In genomic region chr2:229434131-229434530, GRCh38 we compare ENCODE assay signal across 14 cellular contexts.
"Had no signal": no experiment of that assay in that cellular context is flagged by ENCODE, and none has a peak within 500 bp of the region (broad histone marks: within the 10 kb centered on the region; RNA-seq: fewer than 3 reads in every experiment).

No MANE protein-coding gene starts in this region.

- H3K9me3 ChIP-seq: tibial nerve had no signal

- H3K27ac Mint-ChIP-seq: activated CD4-positive, alpha-beta T cell treated with anti-CD3 and anti-CD28 coated beads, Interleukin-2, amount 10 ng/mL, durations not matched to agents 7 days and 5 days; activated naive CD8-positive, alpha-beta T cell; activated T-cell treated with anti-CD3 and anti-CD28 coated beads, Interleukin-2, amount 50 U/mL, for 72 hours; brain had no signal

- H3K4me1 ChIP-seq: right lobe of liver, spleen had no signal

- H3K27me3 ChIP-seq: right lobe of liver, spleen, tibial nerve had no signal

- H3K27me3 Mint-ChIP-seq: activated CD4-positive, alpha-beta T cell treated with anti-CD3 and anti-CD28 coated beads, Interleukin-2, amount 10 ng/mL, durations not matched to agents 7 days and 5 days; brain; central memory CD8-positive, alpha-beta T cell had no signal

- DNase-seq: activated CD4-positive, alpha-beta T cell treated with anti-CD3 and anti-CD28 coated beads, Interleukin-2, amount 10 ng/mL, durations not matched to agents 7 days and 5 days; activated CD8-positive, alpha-beta memory T cell treated with anti-CD3 and anti-CD28 coated beads, Interleukin-2, amount 50 U/mL, for 48 hours; activated gamma-delta T cell treated with Interleukin-2 at 50 U/mL for 16 hours; activated T-cell treated with anti-CD3 and anti-CD28 coated beads, Interleukin-2, amount 50 U/mL, for 72 hours; amygdala; hypothalamus; right lobe of liver; spleen; stimulated activated CD4-positive, alpha-beta T cell treated with anti-CD3 and anti-CD28 coated beads, Interleukin-1b, Interleukin-23, amount 100 ng/mL, for 48 hours; SW 1271 had no signal

- H3K4me3 ChIP-seq: right lobe of liver, spleen, tibial nerve had no signal

- H3K4me3 Mint-ChIP-seq: activated CD4-positive, alpha-beta T cell treated with anti-CD3 and anti-CD28 coated beads, Interleukin-2, amount 10 ng/mL, durations not matched to agents 7 days and 5 days; activated naive CD8-positive, alpha-beta T cell; activated T-cell treated with anti-CD3 and anti-CD28 coated beads, Interleukin-2, amount 50 U/mL, for 72 hours; brain; central memory CD8-positive, alpha-beta T cell had no signal

- H3K4me1 Mint-ChIP-seq: activated CD4-positive, alpha-beta T cell treated with anti-CD3 and anti-CD28 coated beads, Interleukin-2, amount 10 ng/mL, durations not matched to agents 7 days and 5 days; central memory CD8-positive, alpha-beta T cell had no signal

- H3K9me3 Mint-ChIP-seq: activated CD4-positive, alpha-beta T cell treated with anti-CD3 and anti-CD28 coated beads, Interleukin-2, amount 10 ng/mL, durations not matched to agents 7 days and 5 days; activated T-cell treated with anti-CD3 and anti-CD28 coated beads, Interleukin-2, amount 50 U/mL, for 72 hours; central memory CD8-positive, alpha-beta T cell had no signal

- H3K36me3 Mint-ChIP-seq: activated naive CD8-positive, alpha-beta T cell had no signal

- H3K36me3 ChIP-seq: right lobe of liver, spleen, tibial nerve had no signal

- H3K27ac ChIP-seq: right lobe of liver, spleen had no signal

- ATAC-seq: activated T-cell treated with anti-CD3 and anti-CD28 coated beads, Interleukin-2, amount 50 U/mL, for 72 hours; right lobe of liver had no signal
